Comparison of ENCODE assay signal across 6 cellular contexts in genomic region chrX:137855490-137855889, GRCh38.
"Had no signal": no experiment of that assay in that cellular context is flagged by ENCODE, and none has a peak within 500 bp of the region (broad histone marks: within the 10 kb centered on the region; RNA-seq: fewer than 3 reads in every experiment).

No MANE protein-coding gene starts in this region.

- H3K4me3 ChIP-seq: K562 had no signal

- FAIRE-seq: HepG2, HTR-8/SVneo, K562 had no signal

- H3K4me1 Mint-ChIP-seq: IgD-negative memory B cell had no signal

- ATAC-seq: HepG2, K562 had no signal

- H3K27ac ChIP-seq: HL-60 had no signal

- H3K4me3 Mint-ChIP-seq: IgD-negative memory B cell had no signal

- DNase-seq: KBM-7 had no signal

- H3K36me3 Mint-ChIP-seq: IgD-negative memory B cell had no signal

- H3K9me3 Mint-ChIP-seq: IgD-negative memory B cell had no signal

- H3K27me3 Mint-ChIP-seq: IgD-negative memory B cell had no signal
